ENCODE assay signal across 36 cellular contexts in genomic region chr9:134100040-134100439, GRCh38.
"Had no signal": no experiment of that assay in that cellular context is flagged by ENCODE, and none has a peak within 500 bp of the region (broad histone marks: within the 10 kb centered on the region; RNA-seq: fewer than 3 reads in every experiment).

No MANE protein-coding gene starts in this region.

- H3K9me3 Mint-ChIP-seq: activated B cell treated with CpG ODN at 0.5 μM for 24 hours; activated CD8-positive, alpha-beta T cell treated with anti-CD3 and anti-CD28 coated beads for 36 hours; activated naive CD4-positive, alpha-beta T cell treated with anti-CD3 and anti-CD28 coated beads for 36 hours; activated naive CD4-positive, alpha-beta T cell treated with anti-CD3 and anti-CD28 coated beads, Interleukin-2, amount 50 U/mL, for 24 hours; activated naive CD8-positive, alpha-beta T cell treated with anti-CD3 and anti-CD28 coated beads for 36 hours; activated naive CD8-positive, alpha-beta T cell treated with anti-CD3 and anti-CD28 coated beads, Interleukin-2, amount 50 U/mL, for 24 hours; activated T-helper 2 cell treated with anti-CD3 and anti-CD28 coated beads, Interferon-gamma antibody, Interleukin-2, Interleukin-4, amounts not matched to agents 10 μg/mL and 5 μg/mL and 100 μg/mL, durations not matched to agents 14 hours and 24 hours and 36 hours; effector memory CD8-positive, alpha-beta T cell; T-helper 2 cell treated with Interferon-gamma antibody and Interleukin-4, amounts not matched to agents 5 μg/mL and 100 μg/mL, for 36 hours had no signal

- H3K4me1 ChIP-seq: adrenal gland, body of pancreas, esophagus muscularis mucosa, foreskin keratinocyte, gastrocnemius medialis, heart left ventricle had no signal

- H3K9me3 ChIP-seq: adrenal gland, body of pancreas, esophagus muscularis mucosa, gastrocnemius medialis, heart left ventricle had no signal

- H3K27ac Mint-ChIP-seq: activated B cell treated with CpG ODN at 0.5 μM for 24 hours; activated CD8-positive, alpha-beta memory T cell treated with anti-CD3 and anti-CD28 coated beads, Interleukin-2, amount 10 ng/mL, durations not matched to agents 7 days and 5 days; activated CD8-positive, alpha-beta T cell treated with anti-CD3 and anti-CD28 coated beads for 36 hours; activated naive CD4-positive, alpha-beta T cell treated with anti-CD3 and anti-CD28 coated beads for 36 hours; activated naive CD4-positive, alpha-beta T cell treated with anti-CD3 and anti-CD28 coated beads, Interleukin-2, amount 50 U/mL, for 24 hours; activated naive CD8-positive, alpha-beta T cell treated with anti-CD3 and anti-CD28 coated beads for 36 hours; activated naive CD8-positive, alpha-beta T cell treated with anti-CD3 and anti-CD28 coated beads, Interleukin-2, amount 50 U/mL, for 24 hours; activated T-helper 1 cell treated with anti-CD3 and anti-CD28 coated beads, Interleukin-12 subunit alpha, Interleukin-12 subunit beta, Interleukin-2, Interleukin-4 antibody, amounts not matched to agents 30 ng/mL and 10 ng/mL and 1 ng/mL, durations not matched to agents 14 hours and 24 hours and 36 hours; activated T-helper 2 cell treated with anti-CD3 and anti-CD28 coated beads, Interferon-gamma antibody, Interleukin-2, Interleukin-4, amounts not matched to agents 10 μg/mL and 5 μg/mL and 100 μg/mL, durations not matched to agents 14 hours and 24 hours and 36 hours; effector memory CD8-positive, alpha-beta T cell; T-helper 17 cell; T-helper 2 cell treated with Interferon-gamma antibody and Interleukin-4, amounts not matched to agents 5 μg/mL and 100 μg/mL, for 36 hours had no signal

- H3K36me3 Mint-ChIP-seq: activated CD8-positive, alpha-beta memory T cell treated with anti-CD3 and anti-CD28 coated beads, Interleukin-2, amount 10 ng/mL, durations not matched to agents 7 days and 5 days; activated naive CD4-positive, alpha-beta T cell treated with anti-CD3 and anti-CD28 coated beads, Interleukin-2, amount 50 U/mL, for 24 hours; activated naive CD8-positive, alpha-beta T cell treated with anti-CD3 and anti-CD28 coated beads for 36 hours had no signal

- H3K36me3 ChIP-seq: adrenal gland, esophagus muscularis mucosa, gastrocnemius medialis, heart left ventricle, WERI-Rb-1 had no signal

- H3K4me1 Mint-ChIP-seq: activated CD8-positive, alpha-beta memory T cell treated with anti-CD3 and anti-CD28 coated beads, Interleukin-2, amount 10 ng/mL, durations not matched to agents 7 days and 5 days; activated naive CD4-positive, alpha-beta T cell treated with anti-CD3 and anti-CD28 coated beads, Interleukin-2, amount 50 U/mL, for 24 hours; activated naive CD8-positive, alpha-beta T cell treated with anti-CD3 and anti-CD28 coated beads, Interleukin-2, amount 50 U/mL, for 24 hours; T-helper 17 cell had no signal

- H3K4me3 Mint-ChIP-seq: activated B cell treated with CpG ODN at 0.5 μM for 24 hours; activated CD8-positive, alpha-beta memory T cell treated with anti-CD3 and anti-CD28 coated beads, Interleukin-2, amount 10 ng/mL, durations not matched to agents 7 days and 5 days; activated CD8-positive, alpha-beta T cell treated with anti-CD3 and anti-CD28 coated beads for 36 hours; activated naive CD4-positive, alpha-beta T cell treated with anti-CD3 and anti-CD28 coated beads for 36 hours; activated naive CD4-positive, alpha-beta T cell treated with anti-CD3 and anti-CD28 coated beads, Interleukin-2, amount 50 U/mL, for 24 hours; activated naive CD8-positive, alpha-beta T cell treated with anti-CD3 and anti-CD28 coated beads for 36 hours; activated naive CD8-positive, alpha-beta T cell treated with anti-CD3 and anti-CD28 coated beads, Interleukin-2, amount 50 U/mL, for 24 hours; activated T-helper 1 cell treated with anti-CD3 and anti-CD28 coated beads, Interleukin-12 subunit alpha, Interleukin-12 subunit beta, Interleukin-2, Interleukin-4 antibody, amounts not matched to agents 30 ng/mL and 10 ng/mL and 1 ng/mL, durations not matched to agents 14 hours and 24 hours and 36 hours; effector memory CD8-positive, alpha-beta T cell; T-helper 17 cell; T-helper 2 cell treated with Interferon-gamma antibody and Interleukin-4, amounts not matched to agents 5 μg/mL and 100 μg/mL, for 36 hours had no signal

- H3K27ac ChIP-seq: adrenal gland, body of pancreas, esophagus muscularis mucosa, foreskin keratinocyte, gastrocnemius medialis, heart left ventricle, WERI-Rb-1 had no signal

- H3K27me3 Mint-ChIP-seq: activated CD8-positive, alpha-beta memory T cell treated with anti-CD3 and anti-CD28 coated beads, Interleukin-2, amount 10 ng/mL, durations not matched to agents 7 days and 5 days had no signal

- H3K4me3 ChIP-seq: adrenal gland, body of pancreas, esophagus muscularis mucosa, gastrocnemius medialis, heart left ventricle had no signal

- ATAC-seq: activated CD4-positive, CD25-positive, alpha-beta regulatory T cell treated with anti-CD3 and anti-CD28 coated beads, Interleukin-2, amount 50 U/mL, for 24 hours; activated CD8-positive, alpha-beta memory T cell treated with anti-CD3 and anti-CD28 coated beads, Interleukin-2, amount 10 ng/mL, durations not matched to agents 7 days and 5 days; activated naive CD8-positive, alpha-beta T cell treated with anti-CD3 and anti-CD28 coated beads, Interleukin-2, amount 50 U/mL, for 24 hours; body of pancreas; effector memory CD8-positive, alpha-beta T cell; foreskin keratinocyte; heart left ventricle; T-helper 17 cell had no signal

- H3K27me3 ChIP-seq: body of pancreas had no signal

- DNase-seq: activated B cell treated with CpG ODN at 0.5 μM for 24 hours; activated CD4-positive, alpha-beta T cell treated with anti-CD3 and anti-CD28 coated beads for 48 hours; activated CD4-positive, alpha-beta T cell treated with anti-CD3 and anti-CD28 coated beads, Interleukin-2, amount 50 U/mL, for 1 hour; activated CD4-positive, alpha-beta T cell treated with anti-CD3 and anti-CD28 coated beads, Interleukin-2, amount 50 U/mL, for 48 hours; activated CD8-positive, alpha-beta memory T cell treated with anti-CD3 and anti-CD28 coated beads, Interleukin-2, amount 10 ng/mL, durations not matched to agents 7 days and 5 days; activated CD8-positive, alpha-beta memory T cell treated with anti-CD3 and anti-CD28 coated beads, Interleukin-2, amount 50 U/mL, for 4 hours; activated CD8-positive, alpha-beta T cell treated with anti-CD3 and anti-CD28 coated beads for 36 hours; activated effector memory CD4-positive, alpha-beta T cell treated with anti-CD3 and anti-CD28 coated beads, Interleukin-2, amount 50 U/mL, for 16 hours; activated naive CD4-positive, alpha-beta T cell treated with anti-CD3 and anti-CD28 coated beads for 36 hours; activated naive CD8-positive, alpha-beta T cell treated with anti-CD3 and anti-CD28 coated beads for 36 hours; activated naive CD8-positive, alpha-beta T cell treated with anti-CD3 and anti-CD28 coated beads, Interleukin-2, amount 50 U/mL, for 24 hours; activated T-cell treated with anti-CD3 and anti-CD28 coated beads, Interleukin-2, amount 50 U/mL, for 1 hour; activated T-cell treated with anti-CD3 and anti-CD28 coated beads, Interleukin-2, amount 50 U/mL, for 48 hours; adrenal gland; amygdala; aorta; body of pancreas; caudate nucleus; cortex of kidney; dermis blood vessel endothelial cell; effector CD4-positive, alpha-beta T cell; effector memory CD8-positive, alpha-beta T cell; erythroblast; foreskin keratinocyte; gastrocnemius medialis; glutamatergic neuron; heart left ventricle; T-helper 17 cell; T1000; WERI-Rb-1 had no signal
